In the genomic region with DNA sequence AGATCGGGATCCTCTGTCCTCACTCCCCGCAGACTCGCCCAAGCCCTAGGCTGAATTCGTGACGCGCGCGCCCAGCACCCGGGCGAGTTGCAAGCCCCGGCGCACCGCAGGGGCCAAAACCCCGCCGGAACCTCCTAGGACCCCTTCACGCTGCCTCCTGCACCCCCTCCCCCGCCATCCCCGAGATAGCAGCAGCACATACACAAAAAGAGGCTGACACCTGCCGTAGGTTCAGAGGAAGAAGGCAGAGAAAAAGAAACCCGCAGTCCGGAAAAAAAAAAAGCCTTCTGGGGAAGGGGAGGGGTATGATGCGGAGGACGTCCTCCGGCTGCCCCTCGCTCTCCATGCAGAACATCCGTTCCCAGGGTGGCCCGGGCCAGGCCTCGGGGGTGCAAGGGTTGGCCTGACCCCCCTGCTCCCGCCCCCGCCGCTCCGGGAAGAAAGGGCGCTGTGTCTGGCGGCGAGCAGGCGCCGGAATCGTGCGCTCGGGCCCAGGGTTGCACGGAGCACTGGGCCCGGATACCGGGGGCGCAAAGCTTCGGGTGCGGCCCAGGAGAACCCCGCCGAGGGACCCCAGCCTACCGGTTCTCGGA, we compare ENCODE assay signal across 10 cellular contexts. TPM values are rescaled to one million over a fixed set of nuclear protein-coding genes. Genes with fewer than 3 reads are reported as not detected.
A peak's percentile ranks its signal among the peaks of the same experiment; 100 is the strongest.
DNase-seq lines count a peak whose midpoint lies in the region; ATAC-seq, FAIRE-seq and TF ChIP-seq lines count a peak whose summit lies in the region.
"Had no signal": no experiment of that assay in that cellular context is flagged by ENCODE, and none has a peak within 500 bp of the region (broad histone marks: within the 10 kb centered on the region; RNA-seq: fewer than 3 reads in every experiment).

No MANE protein-coding gene starts in this region.

- peaks cover 10% of the 10 kb centered on the region; the same call in 1 of the 2 replicates for H3K27me3 ChIP-seq in H7 (ENCODE audit: control insufficient read depth, insufficient read depth, low read length)
- H3K27me3 ChIP-seq in WERI-Rb-1 (ENCODE audit: insufficient read depth, low read depth, severe bottlenecking): peaks cover 64% of the 10 kb centered on the region
- H3K27me3 ChIP-seq in sigmoid colon: peaks cover 0 to 26% (median 10%) of the 10 kb centered on the region in 3 donors

- TF ChIP-seq CTCF in WERI-Rb-1 (IDR thresholded peaks at IDR 0.05; ENCODE audit: low read depth, low read length) (no peak), sigmoid colon (IDR thresholded peaks at IDR 0.05) (no peak)

- FAIRE-seq in H54 (lab: Jason Lieb, UNC): no peak

- H3K36me3 ChIP-seq in H7 (replicated peaks; ENCODE audit: control insufficient read depth, insufficient read depth, low read length) (no peaks in the 10 kb centered on the region), WERI-Rb-1 (no peaks in the 10 kb centered on the region), sigmoid colon (no peaks in the 10 kb centered on the region)

- peak; percentile 79 for DNase-seq in H7
- peak; percentile 7 for DNase-seq in WERI-Rb-1
- DNase-seq in hippocampal formation (lab: John Stamatoyannopoulos, UW): peak; percentile 3 to 4
- DNase-seq in sigmoid colon: no peak
- no peak for DNase-seq in stimulated activated naive CD4-positive, alpha-beta T cell (lab: John Stamatoyannopoulos, UW)
- DNase-seq in H54 (ENCODE audit: insufficient read length, low spot score): no peak
- DNase-seq in NCI-H2196 treated with DMSO at 0.1 percent for 48 hours (lab: John Stamatoyannopoulos, UW; ENCODE audit: unreplicated experiment): no peak
- DNase-seq: stimulated activated naive CD4-positive, alpha-beta T cell treated with Interleukin-2 at 50 U/mL for 16 hours had no signal

- H3K4me1 ChIP-seq in sigmoid colon: peaks cover 0 to 19% (median 12%) of the 10 kb centered on the region in 4 donors

- H3K4me3 ChIP-seq in H7 (ENCODE audit: insufficient read depth, low read depth, low read length) (peak overlapping the region; percentile 94), WERI-Rb-1 (ENCODE audit: low read depth, low read length) (peak overlapping the region; percentile 47), sigmoid colon (peak overlapping the region; percentile 21 to 42 (median 36))

- no peak for ATAC-seq in HG02840 (IDR thresholded peaks at IDR 0.05; ENCODE audit: low FRiP score, unreplicated experiment)

- no peak overlapping the region for H3K27ac ChIP-seq in WERI-Rb-1
- peak overlapping the region in 2 of 4 donors; percentile 28 to 37 for H3K27ac ChIP-seq in sigmoid colon

- intact Hi-C loops in sigmoid colon (cut with DNase I): loop anchor here (10.0 kb wide), 1 partner anchor 201 kb away; no protein-coding TSS in a partner anchor

- TF ChIP-seq EP300 in sigmoid colon (IDR thresholded peaks at IDR 0.05): no peak

- no peaks in the 10 kb centered on the region for H3K9me3 ChIP-seq in WERI-Rb-1 (ENCODE audit: severe bottlenecking)
- H3K9me3 ChIP-seq in sigmoid colon: no peaks in the 10 kb centered on the region

- 1 to 3% methylated on average over 50 of the region's 50 CpGs for WGBS in sigmoid colon, 2 donors

- TF ChIP-seq POLR2A in sigmoid colon (IDR thresholded peaks at IDR 0.05): no peak
- no peak for TF ChIP-seq POLR2A in H54 (IDR thresholded peaks at IDR 0.05; ENCODE audit: low read depth, low read length)

RNA-seq across cellular contexts. Expression of a gene that starts 2.5 kb away (rescaled TPM):
- total RNA-seq in H7 (2014; rRNA removed; shearing (Covaris generic)): 38.0 and 58.6 TPM in 2 replicates
- total RNA-seq in sigmoid colon: 1 to 10 TPM; 3.3 to 6.4 (median 5.1) TPM
- polyA plus RNA-seq in sigmoid colon: 1 to 10 TPM in 1 of 3 donors, under 1 TPM in 1, not detected in 1; under 0.01 to 1.7 TPM
- total RNA-seq: activated CD8-positive, alpha-beta memory T cell treated with anti-CD3 and anti-CD28 coated beads for 36 hours had no signal

Comparison
In these comparisons a context has a peak if more than half of its experiments do, and no peak if none do; other contexts are left out.
1. DNase-seq: peak in H7 (single experiment), WERI-Rb-1 (single experiment) and hippocampal formation (2 of 2); none in sigmoid colon (single experiment), stimulated activated naive CD4-positive, alpha-beta T cell (0 of 6), H54 (single experiment) and NCI-H2196 treated with DMSO at 0.1 percent for 48 hours (single experiment).
2. H3K4me3 ChIP-seq: peak in every context shown above with its lines; median percentile 94 in H7; 47 in WERI-Rb-1; 36 in sigmoid colon.